In the genomic region with DNA sequence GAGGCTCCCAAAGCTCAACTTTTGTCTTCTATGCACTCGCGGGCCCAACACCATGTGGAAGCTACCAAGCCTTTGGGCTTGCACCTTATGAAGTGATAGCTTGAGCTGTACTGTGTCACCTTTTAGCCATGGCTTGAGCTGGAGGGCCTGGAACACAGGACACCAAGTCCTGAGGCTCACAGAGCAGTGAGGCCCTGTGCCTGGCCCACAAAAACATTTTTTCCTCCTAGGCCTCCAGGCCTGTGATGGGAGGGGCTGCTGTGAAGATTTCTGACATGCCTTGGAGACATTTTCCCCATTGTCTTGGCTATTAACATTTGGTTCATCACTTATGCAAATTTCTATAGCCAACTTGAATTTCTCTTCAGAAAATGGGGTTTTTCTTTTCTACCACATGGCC, we compare ENCODE assay signal across 35 cellular contexts.
"Had no signal": no experiment of that assay in that cellular context is flagged by ENCODE, and none has a peak within 500 bp of the region (broad histone marks: within the 10 kb centered on the region; RNA-seq: fewer than 3 reads in every experiment).

No MANE protein-coding gene starts in this region.

- H3K4me1 Mint-ChIP-seq: activated B cell treated with CpG ODN at 0.5 μM for 24 hours; activated CD4-positive, alpha-beta T cell treated with anti-CD3 and anti-CD28 coated beads, Interleukin-2, amount 10 ng/mL, durations not matched to agents 24 days and 14 days; activated naive CD8-positive, alpha-beta T cell treated with anti-CD3 and anti-CD28 coated beads for 36 hours; activated T-helper 17 cell treated with anti-CD3 and anti-CD28 coated beads, Interleukin-2, amount 50 U/mL, for 72 hours had no signal

- H3K4me3 Mint-ChIP-seq: activated B cell treated with CpG ODN at 0.5 μM for 24 hours; activated CD4-positive, alpha-beta memory T cell treated with anti-CD3 and anti-CD28 coated beads for 36 hours; activated CD4-positive, alpha-beta T cell treated with anti-CD3 and anti-CD28 coated beads, Interleukin-2, amount 10 ng/mL, durations not matched to agents 24 days and 14 days; activated CD8-positive, alpha-beta T cell treated with anti-CD3 and anti-CD28 coated beads for 36 hours; activated naive CD4-positive, alpha-beta T cell treated with anti-CD3 and anti-CD28 coated beads for 36 hours; activated naive CD8-positive, alpha-beta T cell treated with anti-CD3 and anti-CD28 coated beads for 36 hours; activated T-cell treated with anti-CD3 and anti-CD28 coated beads, Interleukin-2, amount 50 U/mL, for 4 hours; activated T-cell treated with anti-CD3 and anti-CD28 coated beads, Interleukin-2, amount 50 U/mL, for 72 hours; activated T-helper 1 cell treated with anti-CD3 and anti-CD28 coated beads, Interleukin-12 subunit alpha, Interleukin-12 subunit beta, Interleukin-2, Interleukin-4 antibody, amounts not matched to agents 30 ng/mL and 10 ng/mL and 1 ng/mL, durations not matched to agents 14 hours and 24 hours and 36 hours; activated T-helper 17 cell treated with anti-CD3 and anti-CD28 coated beads, Interleukin-2, amount 50 U/mL, for 72 hours; T-helper 1 cell treated with Interleukin-12 subunit alpha and Interleukin-12 subunit beta and Interleukin-4 antibody, amounts not matched to agents 30 μg/mL and 1 μg/mL, for 36 hours; T-helper 2 cell treated with Interferon-gamma antibody and Interleukin-4, amounts not matched to agents 5 μg/mL and 100 μg/mL, for 36 hours had no signal

- H3K27ac ChIP-seq: adrenal gland, body of pancreas, brain microvascular endothelial cell, breast epithelium, VCaP had no signal

- H3K27me3 ChIP-seq: adrenal gland, body of pancreas, brain microvascular endothelial cell, breast epithelium had no signal

- H3K4me1 ChIP-seq: adrenal gland, body of pancreas, breast epithelium had no signal

- H3K9me3 ChIP-seq: adrenal gland had no signal

- ATAC-seq: activated CD4-positive, CD25-positive, alpha-beta regulatory T cell treated with anti-CD3 and anti-CD28 coated beads, Interleukin-2, amount 50 U/mL, for 24 hours; activated CD8-positive, alpha-beta T cell treated with anti-CD3 and anti-CD28 coated beads for 36 hours; activated naive CD4-positive, alpha-beta T cell treated with anti-CD3 and anti-CD28 coated beads, Interleukin-2, amount 50 U/mL, for 72 hours; activated T-cell treated with anti-CD3 and anti-CD28 coated beads, Interleukin-2, amount 50 U/mL, for 4 hours; activated T-cell treated with anti-CD3 and anti-CD28 coated beads, Interleukin-2, amount 50 U/mL, for 72 hours; activated T-helper 17 cell treated with anti-CD3 and anti-CD28 coated beads, Interleukin-2, amount 50 U/mL, for 72 hours; body of pancreas had no signal

- H3K4me3 ChIP-seq: adrenal gland, body of pancreas, breast epithelium had no signal

- DNase-seq: activated B cell treated with CpG ODN at 0.5 μM for 24 hours; activated CD4-positive, alpha-beta memory T cell treated with anti-CD3 and anti-CD28 coated beads for 36 hours; activated CD4-positive, alpha-beta T cell treated with anti-CD3 and anti-CD28 coated beads for 4 hours; activated CD4-positive, alpha-beta T cell treated with anti-CD3 and anti-CD28 coated beads, Interleukin-2, amount 10 ng/mL, durations not matched to agents 24 days and 14 days; activated CD4-positive, alpha-beta T cell treated with anti-CD3 and anti-CD28 coated beads, Interleukin-2, amount 50 U/mL, for 1 hour; activated CD4-positive, alpha-beta T cell treated with anti-CD3 and anti-CD28 coated beads, Interleukin-2, amount 50 U/mL, for 4 hours; activated CD8-positive, alpha-beta memory T cell treated with anti-CD3 and anti-CD28 coated beads, Interleukin-2, amount 50 U/mL, for 4 hours; activated CD8-positive, alpha-beta T cell treated with anti-CD3 and anti-CD28 coated beads for 36 hours; activated effector memory CD4-positive, alpha-beta T cell treated with anti-CD3 and anti-CD28 coated beads, Interleukin-2, amount 50 U/mL, for 16 hours; activated gamma-delta T cell treated with Interleukin-2 at 50 U/mL for 16 hours; activated naive CD4-positive, alpha-beta T cell; activated naive CD4-positive, alpha-beta T cell treated with anti-CD3 and anti-CD28 coated beads for 36 hours; activated naive CD4-positive, alpha-beta T cell treated with anti-CD3 and anti-CD28 coated beads, Interleukin-2, amount 50 U/mL, for 16 hours; activated naive CD8-positive, alpha-beta T cell treated with anti-CD3 and anti-CD28 coated beads for 36 hours; activated T-cell treated with anti-CD3 and anti-CD28 coated beads for 4 hours; activated T-cell treated with anti-CD3 and anti-CD28 coated beads, Interleukin-2, amount 50 U/mL, for 1 hour; activated T-cell treated with anti-CD3 and anti-CD28 coated beads, Interleukin-2, amount 50 U/mL, for 4 hours; activated T-cell treated with anti-CD3 and anti-CD28 coated beads, Interleukin-2, amount 50 U/mL, for 72 hours; adrenal gland; amniotic stem cell; aorta; body of pancreas; brain microvascular endothelial cell; central memory CD4-positive, alpha-beta T cell; T-helper 1 cell; T-helper 2 cell; T-helper 9 cell had no signal

- H3K27ac Mint-ChIP-seq: activated B cell treated with CpG ODN at 0.5 μM for 24 hours; activated CD4-positive, alpha-beta memory T cell treated with anti-CD3 and anti-CD28 coated beads for 36 hours; activated CD4-positive, alpha-beta T cell treated with anti-CD3 and anti-CD28 coated beads, Interleukin-2, amount 10 ng/mL, durations not matched to agents 24 days and 14 days; activated CD8-positive, alpha-beta T cell treated with anti-CD3 and anti-CD28 coated beads for 36 hours; activated naive CD4-positive, alpha-beta T cell treated with anti-CD3 and anti-CD28 coated beads for 36 hours; activated naive CD4-positive, alpha-beta T cell treated with anti-CD3 and anti-CD28 coated beads, Interleukin-2, amount 50 U/mL, for 72 hours; activated naive CD8-positive, alpha-beta T cell treated with anti-CD3 and anti-CD28 coated beads for 36 hours; activated T-cell treated with anti-CD3 and anti-CD28 coated beads, Interleukin-2, amount 50 U/mL, for 72 hours; activated T-helper 1 cell treated with anti-CD3 and anti-CD28 coated beads, Interleukin-12 subunit alpha, Interleukin-12 subunit beta, Interleukin-2, Interleukin-4 antibody, amounts not matched to agents 30 ng/mL and 10 ng/mL and 1 ng/mL, durations not matched to agents 14 hours and 24 hours and 36 hours; activated T-helper 17 cell treated with anti-CD3 and anti-CD28 coated beads, Interleukin-2, amount 50 U/mL, for 72 hours; T-helper 1 cell treated with Interleukin-12 subunit alpha and Interleukin-12 subunit beta and Interleukin-4 antibody, amounts not matched to agents 30 μg/mL and 1 μg/mL, for 36 hours; T-helper 2 cell treated with Interferon-gamma antibody and Interleukin-4, amounts not matched to agents 5 μg/mL and 100 μg/mL, for 36 hours had no signal

- H3K27me3 Mint-ChIP-seq: activated B cell treated with CpG ODN at 0.5 μM for 24 hours; activated CD4-positive, alpha-beta memory T cell treated with anti-CD3 and anti-CD28 coated beads for 36 hours; activated CD4-positive, alpha-beta T cell treated with anti-CD3 and anti-CD28 coated beads, Interleukin-2, amount 10 ng/mL, durations not matched to agents 24 days and 14 days; activated CD8-positive, alpha-beta T cell treated with anti-CD3 and anti-CD28 coated beads for 36 hours; activated naive CD8-positive, alpha-beta T cell treated with anti-CD3 and anti-CD28 coated beads for 36 hours; activated T-helper 17 cell treated with anti-CD3 and anti-CD28 coated beads, Interleukin-2, amount 50 U/mL, for 72 hours had no signal

- H3K36me3 Mint-ChIP-seq: activated naive CD8-positive, alpha-beta T cell treated with anti-CD3 and anti-CD28 coated beads for 36 hours had no signal

- H3K36me3 ChIP-seq: adrenal gland, brain microvascular endothelial cell, breast epithelium had no signal
